In the genomic region with DNA sequence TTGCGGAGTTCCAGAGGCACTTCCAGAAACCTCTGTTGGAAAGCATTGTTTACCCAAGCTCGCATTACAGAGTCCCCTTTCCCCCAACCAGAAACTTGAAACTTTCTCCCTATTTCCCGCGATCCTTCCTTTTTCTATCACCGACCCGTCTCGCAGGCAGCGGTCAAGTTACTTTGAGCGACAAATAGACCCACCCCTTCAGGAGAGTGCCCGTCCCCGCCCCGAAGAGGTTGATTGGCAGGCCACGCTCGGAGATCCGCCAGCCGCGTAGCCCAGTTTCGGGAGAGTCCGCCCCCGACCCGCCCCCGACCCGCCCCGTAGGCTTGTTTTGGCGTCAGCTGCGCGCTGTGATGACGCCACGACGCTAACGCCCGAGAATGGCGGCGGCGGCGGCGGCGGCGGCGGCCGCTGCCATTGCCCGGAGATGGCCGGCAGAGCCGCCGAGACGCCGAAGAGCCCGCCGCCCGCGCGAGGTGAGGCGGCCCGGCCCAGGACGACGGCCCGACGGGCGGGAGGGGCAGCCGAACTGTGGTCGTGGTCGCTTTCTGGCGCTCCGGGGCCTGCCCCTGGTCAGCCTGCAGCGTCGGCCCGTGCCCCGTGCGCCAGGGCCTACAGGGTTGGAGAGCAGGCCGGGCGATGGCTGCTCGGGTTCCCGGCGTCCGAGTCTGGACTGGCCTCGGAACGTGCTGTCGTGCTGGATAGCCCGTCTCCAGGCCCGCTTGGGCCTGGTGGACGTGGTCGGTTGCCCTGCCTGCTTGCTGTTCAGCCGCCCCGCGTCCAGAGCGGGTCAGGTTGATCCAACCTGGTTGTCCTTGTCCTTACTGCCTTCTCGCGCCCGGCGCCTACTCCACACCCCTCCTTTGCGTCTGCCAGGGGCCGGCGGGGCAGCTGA, we compare ENCODE assay signal across 8 cellular contexts. TPM values are rescaled to one million over a fixed set of nuclear protein-coding genes. Genes with fewer than 3 reads are reported as not detected.
A peak's percentile ranks its signal among the peaks of the same experiment; 100 is the strongest.
DNase-seq lines count a peak whose midpoint lies in the region; ATAC-seq and TF ChIP-seq lines count a peak whose summit lies in the region.

Gene PSKH1, plus strand, starts transcription at position 356 of the 892 bp plus-strand sequence. CDS start 15,496 bp downstream, outside the sequence.

- H2AK5ac ChIP-seq in IMR-90 (ENCODE audit: low read depth, low read length) = peak within 1 kb of the TSS; percentile 56

- H3K4ac ChIP-seq in IMR-90 (ENCODE audit: low read depth, low read length) = peak within 1 kb of the TSS; percentile 88

- H2BK20ac ChIP-seq in IMR-90 (ENCODE audit: low read depth, low read length) = no peak within 1 kb of the TSS

- peak within 1 kb of the TSS; percentile 99 for H2AFZ ChIP-seq in IMR-90 (replicated peaks; ENCODE audit: low read length, poor library complexity)
- peak within 1 kb of the TSS; percentile 97 for H2AFZ ChIP-seq in OCI-LY7 (ENCODE audit: low read length)

- H3K56ac ChIP-seq in IMR-90 (ENCODE audit: extremely low read depth, insufficient read depth, low read length) = peak within 1 kb of the TSS; percentile 74

- peak within 1 kb of the TSS; percentile 74 for H2BK5ac ChIP-seq in IMR-90 (ENCODE audit: low read depth, low read length, poor library complexity, severe bottlenecking)

- no peak for TF ChIP-seq CTCF in IMR-90 (conservative IDR thresholded peaks at IDR 0.05; ENCODE audit: low read depth, low read length)
- TF ChIP-seq CTCF in OCI-LY7 (conservative IDR thresholded peaks at IDR 0.05; ENCODE audit: low read length) = no peak

- peak within 1 kb of the TSS; percentile 96 for H3K14ac ChIP-seq in IMR-90 (replicated peaks; ENCODE audit: low read depth, low read length)

- H3K9me3 ChIP-seq in IMR-90 (ENCODE audit: control insufficient read depth, insufficient read depth, low read length) (no peaks in the 10 kb centered on the region), OCI-LY7 (ENCODE audit: low read length) (no peaks in the 10 kb centered on the region)

- dilution Hi-C loops in IMR-90 (cut with HindIII; ENCODE audit: low sequenced_read_pairs, unreplicated experiment) = no loop called here

- in situ Hi-C loops in IMR-90 (cut with MboI; ENCODE audit: low sequenced_read_pairs) = no loop called here

- H3K18ac ChIP-seq in IMR-90 (ENCODE audit: low read depth, low read length) = no peak within 1 kb of the TSS

- POLR2A ChIA-PET in IMR-90 (lab: Charles Lee; ENCODE audit: unreplicated experiment) (no interaction called here), OCI-LY7 (lab: Charles Lee) (interaction anchor here (1.0 to 1.5 kb wide), 2 partner anchors 129 to 169 kb away, joined by 3 read pairs; partner anchors contain the start of genes DDX28 and DUS2)

- H3K4me2 ChIP-seq in IMR-90 (ENCODE audit: low read depth, low read length) (peak within 1 kb of the TSS; percentile 95), OCI-LY7 (ENCODE audit: low read length) (peak within 1 kb of the TSS; percentile 94)

- H3K79me2 ChIP-seq in OCI-LY7 (ENCODE audit: insufficient read depth, low read depth, low read length) = peaks cover 15% of the 10 kb centered on the region; the same call in 1 of the 2 replicates

- H3K27ac ChIP-seq in IMR-90 (ENCODE audit: insufficient read depth, low read length) (peak within 1 kb of the TSS; percentile 89), OCI-LY7 (ENCODE audit: low read depth, low read length, poor library complexity, severe bottlenecking) (peak within 1 kb of the TSS; percentile 24)

- no peak within 1 kb of the TSS; the same call in 2 of the 3 replicates for H2BK15ac ChIP-seq in IMR-90 (ENCODE audit: low read depth, low read length)

- 1% methylated on average over 66 of the region's 93 CpGs; no CpG with 5 or more reads in 1 of the 2 experiments for WGBS in IMR-90 (ENCODE audit: extremely low coverage in 2 of 2, insufficient read length in 1 of 2), 2 experiments

- no peak for TF ChIP-seq RAD21 in IMR-90 (IDR thresholded peaks at IDR 0.05; ENCODE audit: low read length)

- peaks cover 10 to 46% of the 10 kb centered on the region in 2 experiments for H3K79me1 ChIP-seq in IMR-90 (ENCODE audit: low read depth in 1 of 2, low read length in 2 of 2)

- intact Hi-C loops in IMR-90 (cut with micrococcal nuclease) (no loop called here), OCI-LY7 (cut with micrococcal nuclease; ENCODE audit: unreplicated experiment) (no loop called here)

- H4K20me1 ChIP-seq in IMR-90 (ENCODE audit: insufficient read depth, low read length) (peaks cover 23% of the 10 kb centered on the region), OCI-LY7 (ENCODE audit: insufficient read depth, low read length) (no peaks in the 10 kb centered on the region)

- H3K9ac ChIP-seq in IMR-90 (ENCODE audit: low read depth, low read length) = peak within 1 kb of the TSS; percentile 96

- H3K4me1 ChIP-seq in IMR-90 (ENCODE audit: control insufficient read depth, insufficient read depth, low read length) = peaks cover 9% of the 10 kb centered on the region
- H3K4me1 ChIP-seq in OCI-LY7 (ENCODE audit: insufficient read depth, low read length, poor library complexity, severe bottlenecking) = peaks cover 15% of the 10 kb centered on the region

- peak within 1 kb of the TSS; percentile 100 for H3K4me3 ChIP-seq in IMR-90 (ENCODE audit: insufficient read depth, low read depth, low read length)
- H3K4me3 ChIP-seq in OCI-LY7 (ENCODE audit: low read depth, low read length, poor library complexity, severe bottlenecking) = peak within 1 kb of the TSS; percentile 99

- H4K8ac ChIP-seq in IMR-90 (ENCODE audit: low read depth in 2 of 2, low read length in 2 of 2) = peak within 1 kb of the TSS; percentile 97

- TF ChIP-seq POLR2A in IMR-90 (IDR thresholded peaks at IDR 0.05; ENCODE audit: low read depth, low read length) = peak; percentile 84

- 0 out of 2 replicates have a peak within 1 kb of the TSS, but pooled peaks have one; percentile 27 for H2BK120ac ChIP-seq in IMR-90 (ENCODE audit: low read depth, low read length)

- H4K91ac ChIP-seq in IMR-90 (ENCODE audit: insufficient read depth, low read depth, low read length) = peak within 1 kb of the TSS; percentile 74

- H3K36me3 ChIP-seq in IMR-90 (ENCODE audit: control insufficient read depth, insufficient read depth, low read length) = no peaks in the 10 kb centered on the region
- H3K36me3 ChIP-seq in OCI-LY7 (ENCODE audit: insufficient read depth, low read length) = no peaks in the 10 kb centered on the region

- H3K27me3 ChIP-seq in IMR-90 (ENCODE audit: control insufficient read depth, insufficient read depth, low read length) = no peaks in the 10 kb centered on the region

- peak within 1 kb of the TSS; percentile 98 for H2AK9ac ChIP-seq in IMR-90 (replicated peaks; ENCODE audit: low read depth, low read length, poor library complexity)

- no peaks in the 10 kb centered on the region for H3K9me2 ChIP-seq in OCI-LY7 (ENCODE audit: insufficient read depth, low read length)

- H3K23ac ChIP-seq in IMR-90 (ENCODE audit: low read depth, low read length) = peak within 1 kb of the TSS; percentile 63

- peak within 1 kb of the TSS; percentile 93 for H4K5ac ChIP-seq in IMR-90 (ENCODE audit: low read depth, low read length)

- BruUV-seq in IMR-90 (replicated peaks; lab: Mats Ljungman, UMichigan) = no TSS peak
- BruUV-seq in OCI-LY7 (replicated peaks; lab: Mats Ljungman, UMichigan) = no TSS peak

- ATAC-seq in GM21526 (IDR thresholded peaks at IDR 0.05; ENCODE audit: low FRiP score, unreplicated experiment) = peak; percentile 87
- peak; percentile 99 for ATAC-seq in IMR-90 (ENCODE audit: low read depth)

- CTCF ChIA-PET in IMR-90 (lab: Yijun Ruan, JAX) = interaction anchor here (1.6 kb wide), 1 partner anchor 10 kb away, joined by 8 read pairs; no protein-coding TSS in a partner anchor
- CTCF ChIA-PET in OCI-LY7 (lab: Charles Lee; ENCODE audit: unreplicated experiment) = interaction anchor here (0.6 kb wide), 1 partner anchor 70 kb away, joined by 3 read pairs; no protein-coding TSS in a partner anchor

- 0 out of 2 replicates have a peak, but pooled peaks cover 12% of the 10 kb centered on the region for H3K9me1 ChIP-seq in IMR-90 (ENCODE audit: insufficient read depth, low read length)

- DNase-seq in D341Med (ENCODE audit: low spot score) (peak; percentile 98), IMR-90 (peak; percentile 91), OCI-LY7 (ENCODE audit: low spot score) (peak; percentile 96), activated T-cell treated with anti-CD3 and anti-CD28 coated beads for 1 hour (ENCODE audit: low read depth) (peak; percentile 91), epidermal melanocyte (ENCODE audit: insufficient read length, low spot score) (peak; percentile 100), middle frontal gyrus (ENCODE audit: extremely low spot score, low spot score) (peak; percentile 87)
- peak; percentile 83 to 89 for DNase-seq in stimulated activated CD8-positive, alpha-beta memory T cell treated with anti-CD3 and anti-CD28 coated beads, Interleukin-2, amount 100 ng/mL, for 1 hour (ENCODE audit: low read depth in 2 of 2)

TF ChIP-seq in IMR-90, 13 proteins besides CTCF, POLR2A, EP300 and RAD21:
- TF ChIP-seq FOS (IDR thresholded peaks at IDR 0.05; ENCODE audit: low read depth, low read length) (no peak), MAZ (IDR thresholded peaks at IDR 0.05; ENCODE audit: borderline replicate concordance, low read depth, low read length) (peak; percentile 17; the same call in 1 of the 2 replicates), MXI1 (IDR thresholded peaks at IDR 0.05; ENCODE audit: borderline replicate concordance, low read depth, low read length) (peak; percentile 50; the same call in 1 of the 2 replicates)

RNA-seq across cellular contexts. Expression of gene PSKH1, which starts in this region (rescaled TPM):
- total RNA-seq in IMR-90 (2012; rRNA removed) (10.3 and 11.5 TPM in 2 replicates), OCI-LY7 (2022) (23.8 and 27.1 TPM in 2 replicates)
- 26.5 and 26.7 TPM in 2 replicates for polyA plus RNA-seq in IMR-90 (2012; rRNA removed)
- 14.3 and 32.1 TPM in 2 replicates for polyA plus RNA-seq in IMR-90 (2012; cell fraction: cytosol; rRNA removed)
- 18.0 and 37.0 TPM in 2 replicates for polyA plus RNA-seq in IMR-90 (2012; cell fraction: nucleus; rRNA removed; ENCODE audit: low replicate concordance)
- total RNA-seq in OCI-LY7 (2014; rRNA removed; shearing (Covaris generic)) = 9.7 and 10.4 TPM in 2 replicates

Comparison
In these comparisons a context has a peak if more than half of its experiments do, and no peak if none do; other contexts are left out.
1. Peak in every context shown above with its lines: DNase-seq, ATAC-seq, H3K4me3 ChIP-seq and H3K27ac ChIP-seq.